1 cellular context compared by ENCODE assay signal in the genomic region with DNA sequence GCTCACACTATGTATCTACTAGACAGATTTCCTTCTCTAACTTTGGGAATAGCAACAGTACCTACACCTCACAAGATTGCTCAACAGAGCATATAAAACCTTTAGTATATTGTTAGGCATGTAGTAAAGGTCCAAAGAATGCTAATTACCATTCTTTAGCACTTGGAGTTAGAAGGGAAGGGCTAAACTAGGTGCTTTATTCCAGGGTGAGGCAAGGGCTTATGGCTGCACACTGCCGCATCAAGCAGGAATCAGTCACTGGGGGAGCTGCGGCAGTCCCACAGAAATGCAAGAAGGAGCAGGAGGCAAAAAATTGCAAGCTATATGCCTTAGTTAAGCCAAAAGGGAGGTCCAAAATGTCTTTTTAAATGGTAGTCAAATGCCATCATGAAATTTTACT.
TF ChIP-seq lines count a peak whose summit lies in the region.

No MANE protein-coding gene starts in this region.

TF ChIP-seq in HCT116, 20 proteins besides CTCF, POLR2A, EP300 and RAD21 (continued from another document):
- TF ChIP-seq, protein P1, sequence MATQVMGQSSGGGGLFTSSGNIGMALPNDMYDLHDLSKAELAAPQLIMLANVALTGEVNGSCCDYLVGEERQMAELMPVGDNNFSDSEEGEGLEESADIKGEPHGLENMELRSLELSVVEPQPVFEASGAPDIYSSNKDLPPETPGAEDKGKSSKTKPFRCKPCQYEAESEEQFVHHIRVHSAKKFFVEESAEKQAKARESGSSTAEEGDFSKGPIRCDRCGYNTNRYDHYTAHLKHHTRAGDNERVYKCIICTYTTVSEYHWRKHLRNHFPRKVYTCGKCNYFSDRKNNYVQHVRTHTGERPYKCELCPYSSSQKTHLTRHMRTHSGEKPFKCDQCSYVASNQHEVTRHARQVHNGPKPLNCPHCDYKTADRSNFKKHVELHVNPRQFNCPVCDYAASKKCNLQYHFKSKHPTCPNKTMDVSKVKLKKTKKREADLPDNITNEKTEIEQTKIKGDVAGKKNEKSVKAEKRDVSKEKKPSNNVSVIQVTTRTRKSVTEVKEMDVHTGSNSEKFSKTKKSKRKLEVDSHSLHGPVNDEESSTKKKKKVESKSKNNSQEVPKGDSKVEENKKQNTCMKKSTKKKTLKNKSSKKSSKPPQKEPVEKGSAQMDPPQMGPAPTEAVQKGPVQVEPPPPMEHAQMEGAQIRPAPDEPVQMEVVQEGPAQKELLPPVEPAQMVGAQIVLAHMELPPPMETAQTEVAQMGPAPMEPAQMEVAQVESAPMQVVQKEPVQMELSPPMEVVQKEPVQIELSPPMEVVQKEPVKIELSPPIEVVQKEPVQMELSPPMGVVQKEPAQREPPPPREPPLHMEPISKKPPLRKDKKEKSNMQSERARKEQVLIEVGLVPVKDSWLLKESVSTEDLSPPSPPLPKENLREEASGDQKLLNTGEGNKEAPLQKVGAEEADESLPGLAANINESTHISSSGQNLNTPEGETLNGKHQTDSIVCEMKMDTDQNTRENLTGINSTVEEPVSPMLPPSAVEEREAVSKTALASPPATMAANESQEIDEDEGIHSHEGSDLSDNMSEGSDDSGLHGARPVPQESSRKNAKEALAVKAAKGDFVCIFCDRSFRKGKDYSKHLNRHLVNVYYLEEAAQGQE (IDR thresholded peaks at IDR 0.05; ENCODE audit: low read depth), result no peak
- TF ChIP-seq CEBPB (IDR thresholded peaks at IDR 0.05; ENCODE audit: low read depth) (no peak), EGR1 (IDR thresholded peaks at IDR 0.05; ENCODE audit: low read depth) (no peak), POLR2AphosphoS5 (IDR thresholded peaks at IDR 0.05; ENCODE audit: low read depth, low read length) (no peak)
- TF ChIP-seq, protein P2, sequence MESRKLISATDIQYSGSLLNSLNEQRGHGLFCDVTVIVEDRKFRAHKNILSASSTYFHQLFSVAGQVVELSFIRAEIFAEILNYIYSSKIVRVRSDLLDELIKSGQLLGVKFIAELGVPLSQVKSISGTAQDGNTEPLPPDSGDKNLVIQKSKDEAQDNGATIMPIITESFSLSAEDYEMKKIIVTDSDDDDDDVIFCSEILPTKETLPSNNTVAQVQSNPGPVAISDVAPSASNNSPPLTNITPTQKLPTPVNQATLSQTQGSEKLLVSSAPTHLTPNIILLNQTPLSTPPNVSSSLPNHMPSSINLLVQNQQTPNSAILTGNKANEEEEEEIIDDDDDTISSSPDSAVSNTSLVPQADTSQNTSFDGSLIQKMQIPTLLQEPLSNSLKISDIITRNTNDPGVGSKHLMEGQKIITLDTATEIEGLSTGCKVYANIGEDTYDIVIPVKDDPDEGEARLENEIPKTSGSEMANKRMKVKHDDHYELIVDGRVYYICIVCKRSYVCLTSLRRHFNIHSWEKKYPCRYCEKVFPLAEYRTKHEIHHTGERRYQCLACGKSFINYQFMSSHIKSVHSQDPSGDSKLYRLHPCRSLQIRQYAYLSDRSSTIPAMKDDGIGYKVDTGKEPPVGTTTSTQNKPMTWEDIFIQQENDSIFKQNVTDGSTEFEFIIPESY (IDR thresholded peaks at IDR 0.05; ENCODE audit: extremely low read depth, insufficient replicate concordance, low read length), result no peak
